Comparison of ENCODE assay signal across 26 cellular contexts in genomic region chr4:169205146-169205806, GRCh38.
DNase-seq lines count a peak whose midpoint lies in the region; ATAC-seq and TF ChIP-seq lines count a peak whose summit lies in the region.
"Had no signal": no experiment of that assay in that cellular context is flagged by ENCODE, and none has a peak within 500 bp of the region (broad histone marks: within the 10 kb centered on the region; RNA-seq: fewer than 3 reads in every experiment).

No MANE protein-coding gene starts in this region.

- no peak for TF ChIP-seq POLR2A in uterus (IDR thresholded peaks at IDR 0.05)

- no peaks in the 10 kb centered on the region for H3K9me2 ChIP-seq in hepatocyte (replicated peaks; ENCODE audit: insufficient read depth)

- no peak overlapping the region for H3K4me3 ChIP-seq in left ventricle myocardium inferior
- H3K4me3 ChIP-seq in right cardiac atrium (ENCODE audit: low read length), result no peak overlapping the region
- H3K4me3 ChIP-seq in uterus, result no peak overlapping the region
- H3K4me3 ChIP-seq in hepatocyte, result no peak overlapping the region
- H3K4me3 ChIP-seq in left lung, result no peak overlapping the region
- H3K4me3 ChIP-seq: breast epithelium, thyroid gland had no signal

- H3K36me3 ChIP-seq in left ventricle myocardium inferior, result no peaks in the 10 kb centered on the region
- no peaks in the 10 kb centered on the region for H3K36me3 ChIP-seq in uterus
- H3K36me3 ChIP-seq in hepatocyte (replicated peaks; ENCODE audit: insufficient read depth, low read depth), result no peaks in the 10 kb centered on the region
- no peaks in the 10 kb centered on the region for H3K36me3 ChIP-seq in left lung
- H3K36me3 ChIP-seq: breast epithelium, neutrophil, thyroid gland had no signal

- peaks cover 69% of the 10 kb centered on the region for H3K79me2 ChIP-seq in hepatocyte

- no peak overlapping the region for H2AFZ ChIP-seq in hepatocyte

- H3K27ac ChIP-seq in left ventricle myocardium inferior (replicated peaks), result peak overlapping the region; percentile 4
- no peak overlapping the region for H3K27ac ChIP-seq in right cardiac atrium (ENCODE audit: low read length)
- H3K27ac ChIP-seq in uterus, result peak overlapping the region; percentile 28 to 43
- no peak overlapping the region for H3K27ac ChIP-seq in hepatocyte
- no peak overlapping the region for H3K27ac ChIP-seq in left lung
- H3K27ac ChIP-seq: breast epithelium, neutrophil, thyroid gland had no signal

- 74% methylated on average over 3 of the region's 3 CpGs for WGBS in right cardiac atrium
- WGBS in hepatocyte (ENCODE audit: low lambda C conversion rate, missing lambda C conversion rate), result 68% methylated on average over 3 of the region's 3 CpGs

- DNase-seq in left ventricle myocardium inferior (no peak), right cardiac atrium (no peak), fibroblast of gingiva (ENCODE audit: low read depth) (peak; percentile 75), myocyte (ENCODE audit: low read depth) (peak; percentile 42), uterus (no peak), hepatocyte (ENCODE audit: low spot score) (no peak), left lung (no peak), NCI-H345 treated with DMSO at 0.1 percent for 48 hours (lab: John Stamatoyannopoulos, UW; ENCODE audit: unreplicated experiment) (no peak)
- DNase-seq: 8988T; activated CD4-positive, alpha-beta T cell treated with anti-CD3 and anti-CD28 coated beads, Interleukin-2, amount 50 U/mL, for 48 hours; activated CD8-positive, alpha-beta memory T cell treated with anti-CD3 and anti-CD28 coated beads, Interleukin-2, amount 50 U/mL, for 4 hours; activated naive CD4-positive, alpha-beta T cell treated with anti-CD3 and anti-CD28 coated beads, Interleukin-2, amount 10 ng/mL, durations not matched to agents 7 days and 5 days; amniotic stem cell; CD4-positive, alpha-beta memory T cell; DMS 273 treated with DMSO at 0.1 percent for 48 hours; effector CD8-positive, alpha-beta T cell; EL; Karpas-422; NCI-H2029; NCI-H526 treated with DMSO at 0.1 percent for 48 hours; SHP77 treated with DMSO at 0.1 percent for 48 hours; stimulated activated naive CD8-positive, alpha-beta T cell treated with anti-CD3 and anti-CD28 coated beads, Interleukin-15, Interleukin-2, amounts not matched to agents 100 U/mL and 50 U/mL, for 24 hours; thyroid gland had no signal

- H4K20me1 ChIP-seq in hepatocyte (ENCODE audit: insufficient read depth, poor library complexity, severe bottlenecking), result no peaks in the 10 kb centered on the region

- H3K27me3 ChIP-seq in left ventricle myocardium inferior (ENCODE audit: low read depth) (no peaks in the 10 kb centered on the region), right cardiac atrium (ENCODE audit: control insufficient read depth, insufficient read depth) (no peaks in the 10 kb centered on the region), uterus (no peaks in the 10 kb centered on the region), hepatocyte (no peaks in the 10 kb centered on the region), left lung (no peaks in the 10 kb centered on the region)
- H3K27me3 ChIP-seq: breast epithelium, neutrophil, thyroid gland had no signal

- no peak overlapping the region for H3K4me2 ChIP-seq in hepatocyte

- H3K9me3 ChIP-seq in left ventricle myocardium inferior (replicated peaks) (no peaks in the 10 kb centered on the region), right cardiac atrium (ENCODE audit: control insufficient read depth, low read length) (no peaks in the 10 kb centered on the region), uterus (no peaks in the 10 kb centered on the region), hepatocyte (ENCODE audit: low read depth) (no peaks in the 10 kb centered on the region), left lung (no peaks in the 10 kb centered on the region)
- H3K9me3 ChIP-seq: breast epithelium, neutrophil, thyroid gland had no signal

- intact Hi-C loops in left ventricle myocardium inferior (cut with micrococcal nuclease) (no loop called here), right cardiac atrium (cut with DNase I) (no loop called here), uterus (cut with DNase I; ENCODE audit: low total_unique reads) (no loop called here), left lung (cut with DNase I) (no loop called here)

- no peak for ATAC-seq in right cardiac atrium
- ATAC-seq in left lung, result no peak
- ATAC-seq: Panc1; stimulated activated naive CD8-positive, alpha-beta T cell treated with anti-CD3 and anti-CD28 coated beads, Interleukin-15, Interleukin-2, amounts not matched to agents 100 U/mL and 50 U/mL, for 24 hours had no signal

- TF ChIP-seq CTCF in left ventricle myocardium inferior (IDR thresholded peaks at IDR 0.05; ENCODE audit: borderline replicate concordance) (no peak), uterus (IDR thresholded peaks at IDR 0.05) (no peak), hepatocyte (IDR thresholded peaks at IDR 0.05; ENCODE audit: poor library complexity) (no peak), left lung (IDR thresholded peaks at IDR 0.05) (no peak)

- H3K4me1 ChIP-seq in left ventricle myocardium inferior, result peaks cover 49% of the 10 kb centered on the region
- peaks cover 2% of the 10 kb centered on the region for H3K4me1 ChIP-seq in right cardiac atrium (ENCODE audit: control insufficient read depth, insufficient read depth, low read length)
- H3K4me1 ChIP-seq in uterus, result peaks cover 0 to 5% of the 10 kb centered on the region in 2 donors
- peaks cover 35% of the 10 kb centered on the region for H3K4me1 ChIP-seq in hepatocyte (ENCODE audit: insufficient read depth)
- peaks cover 17 to 22% of the 10 kb centered on the region in 2 donors for H3K4me1 ChIP-seq in left lung
- H3K4me1 ChIP-seq: breast epithelium had no signal

Comparison
In these comparisons a context has a peak if more than half of its experiments do, and no peak if none do; other contexts are left out.
1. H3K27ac ChIP-seq: peak in left ventricle myocardium inferior (single experiment) and uterus (2 of 2); none in right cardiac atrium (single experiment), hepatocyte (single experiment) and left lung (0 of 2).
2. DNase-seq: peak in fibroblast of gingiva (single experiment) and myocyte (single experiment); none in left ventricle myocardium inferior (single experiment), right cardiac atrium (0 of 3), uterus (0 of 2), hepatocyte (single experiment), left lung (0 of 2) and NCI-H345 treated with DMSO at 0.1 percent for 48 hours (single experiment).